ENCODE assay signal across 12 cellular contexts in the genomic region with DNA sequence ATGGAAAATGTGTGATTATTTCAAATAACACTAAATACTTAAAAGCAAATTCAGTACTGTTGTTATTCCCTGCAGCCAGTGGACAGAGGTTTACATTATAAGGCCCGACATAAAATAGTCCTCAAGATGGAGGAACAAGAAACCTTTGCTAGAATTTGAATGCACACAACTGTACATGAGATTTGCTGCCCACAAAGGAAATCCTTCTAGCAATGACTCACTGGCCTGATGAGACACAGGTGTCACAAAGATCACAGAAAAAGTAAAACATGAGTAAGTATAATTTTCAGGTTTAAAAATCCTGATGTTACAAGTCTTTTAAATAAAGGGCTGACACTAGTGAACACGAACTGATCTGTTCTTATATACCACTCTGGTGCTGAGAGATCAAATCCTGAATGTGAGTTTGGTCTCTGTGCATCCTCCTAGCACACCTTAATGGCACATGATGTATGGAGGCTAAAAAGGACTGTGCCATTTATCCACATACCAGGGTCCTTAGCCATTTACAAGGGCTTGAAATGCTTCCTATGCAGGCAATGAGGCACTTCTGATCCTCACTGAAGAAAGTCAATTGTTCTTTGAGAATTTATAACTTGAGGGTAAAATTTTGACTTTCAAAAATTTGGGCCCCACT. TPM values are rescaled to one million over a fixed set of nuclear protein-coding genes. Genes with fewer than 3 reads are reported as not detected.
DNase-seq lines count a peak whose midpoint lies in the region; ATAC-seq and TF ChIP-seq lines count a peak whose summit lies in the region.
"Had no signal": no experiment of that assay in that cellular context is flagged by ENCODE, and none has a peak within 500 bp of the region (broad histone marks: within the 10 kb centered on the region; RNA-seq: fewer than 3 reads in every experiment).

No MANE protein-coding gene starts in this region.

- H3K4me3 Mint-ChIP-seq in CD4-positive, alpha-beta T cell: no peak overlapping the region
- peak overlapping the region; percentile 68 for H3K4me3 Mint-ChIP-seq in activated B cell treated with CpG ODN at 0.5 μM for 24 hours

- peak overlapping the region; percentile 17 for H3K27ac Mint-ChIP-seq in CD4-positive, alpha-beta T cell
- H3K27ac Mint-ChIP-seq in activated B cell treated with CpG ODN at 0.5 μM for 24 hours: peak overlapping the region; percentile 87

- no peaks in the 10 kb centered on the region for H3K9me3 Mint-ChIP-seq in CD4-positive, alpha-beta T cell
- H3K9me3 Mint-ChIP-seq in activated B cell treated with CpG ODN at 0.5 μM for 24 hours: no peaks in the 10 kb centered on the region
- H3K9me3 Mint-ChIP-seq: naive thymus-derived CD4-positive, alpha-beta T cell had no signal

- peaks cover 77% of the 10 kb centered on the region for H3K36me3 Mint-ChIP-seq in CD4-positive, alpha-beta T cell (ENCODE audit: low read depth)
- peaks cover 45% of the 10 kb centered on the region for H3K36me3 Mint-ChIP-seq in activated B cell treated with CpG ODN at 0.5 μM for 24 hours (ENCODE audit: low read depth)

- no peak for TF ChIP-seq CTCF in CD4-positive, alpha-beta T cell (IDR thresholded peaks at IDR 0.05)
- no peak for TF ChIP-seq CTCF in activated B cell treated with CpG ODN at 0.5 μM for 24 hours (IDR thresholded peaks at IDR 0.05)

- CTCF ChIA-PET in CD4-positive, alpha-beta T cell (lab: Charles Lee): no interaction called here
- CTCF ChIA-PET in activated B cell treated with CpG ODN at 0.5 μM for 24 hours (lab: Charles Lee): no interaction called here

- H3K4me1 Mint-ChIP-seq in CD4-positive, alpha-beta T cell (ENCODE audit: low read depth): peaks cover 15% of the 10 kb centered on the region
- peaks cover 33% of the 10 kb centered on the region for H3K4me1 Mint-ChIP-seq in activated B cell treated with CpG ODN at 0.5 μM for 24 hours

- no peaks in the 10 kb centered on the region for H3K9me3 ChIP-seq in CD4-positive, alpha-beta T cell (ENCODE audit: control insufficient read depth, low read length)
- H3K9me3 ChIP-seq: stomach had no signal

- H3K27me3 ChIP-seq in CD4-positive, alpha-beta T cell (ENCODE audit: control insufficient read depth, insufficient read depth, low read length): no peaks in the 10 kb centered on the region
- H3K27me3 ChIP-seq: stomach had no signal

- POLR2A ChIA-PET in CD4-positive, alpha-beta T cell (lab: Charles Lee): no interaction called here
- POLR2A ChIA-PET in activated B cell treated with CpG ODN at 0.5 μM for 24 hours (lab: Charles Lee): no interaction called here

- H3K27me3 Mint-ChIP-seq in CD4-positive, alpha-beta T cell: no peaks in the 10 kb centered on the region
- H3K27me3 Mint-ChIP-seq in activated B cell treated with CpG ODN at 0.5 μM for 24 hours: no peaks in the 10 kb centered on the region
- H3K27me3 Mint-ChIP-seq: naive thymus-derived CD4-positive, alpha-beta T cell had no signal

- ATAC-seq in CD4-positive, alpha-beta T cell (ENCODE audit: poor library complexity): peak; percentile 43
- ATAC-seq in GM18868 (IDR thresholded peaks at IDR 0.05; ENCODE audit: unreplicated experiment) (peak; percentile 72), HG02870 (IDR thresholded peaks at IDR 0.05; ENCODE audit: unreplicated experiment) (peak; percentile 86), activated B cell treated with CpG ODN at 0.5 μM for 24 hours (ENCODE audit: low read depth) (peak; percentile 62)
- ATAC-seq: naive thymus-derived CD4-positive, alpha-beta T cell had no signal

- intact Hi-C loops in CD4-positive, alpha-beta T cell (cut with DNase I, micrococcal nuclease): no loop called here
- intact Hi-C loops in activated B cell treated with CpG ODN at 0.5 μM for 24 hours (cut with micrococcal nuclease): loop anchor here (1.0 to 5.0 kb wide), 2 partner anchors 22 to 81 kb away; a partner anchor contains a TSS

- DNase-seq in CD4-positive, alpha-beta T cell: no peak
- DNase-seq in activated B cell treated with CpG ODN at 0.5 μM for 24 hours: no peak
- DNase-seq in iPS-NIHi7 (ENCODE audit: extremely low spot score): no peak
- DNase-seq in MV-4-11 (lab: John Stamatoyannopoulos, UW): no peak
- DNase-seq in nucleus accumbens (lab: John Stamatoyannopoulos, UW): no peak
- DNase-seq in DMS153 treated with DMSO at 0.1 percent for 48 hours (lab: John Stamatoyannopoulos, UW; ENCODE audit: unreplicated experiment): no peak
- DNase-seq: activated gamma-delta T cell; naive thymus-derived CD4-positive, alpha-beta T cell; NCI-H446; stomach had no signal

- H3K27ac ChIP-seq in CD4-positive, alpha-beta T cell (ENCODE audit: low read depth, low read length): no peak overlapping the region
- H3K27ac ChIP-seq: stomach had no signal

RNA-seq across cellular contexts. Expression of a gene that starts 23.1 kb away (rescaled TPM):
- total RNA-seq in CD4-positive, alpha-beta T cell: 1 to 10 TPM; 3.2 to 3.7 TPM
- 11.2 and 12.2 TPM in 2 replicates for total RNA-seq in activated B cell treated with CpG ODN at 0.5 μM for 24 hours
